Comparison of ENCODE assay signal across 8 cellular contexts in the genomic region with DNA sequence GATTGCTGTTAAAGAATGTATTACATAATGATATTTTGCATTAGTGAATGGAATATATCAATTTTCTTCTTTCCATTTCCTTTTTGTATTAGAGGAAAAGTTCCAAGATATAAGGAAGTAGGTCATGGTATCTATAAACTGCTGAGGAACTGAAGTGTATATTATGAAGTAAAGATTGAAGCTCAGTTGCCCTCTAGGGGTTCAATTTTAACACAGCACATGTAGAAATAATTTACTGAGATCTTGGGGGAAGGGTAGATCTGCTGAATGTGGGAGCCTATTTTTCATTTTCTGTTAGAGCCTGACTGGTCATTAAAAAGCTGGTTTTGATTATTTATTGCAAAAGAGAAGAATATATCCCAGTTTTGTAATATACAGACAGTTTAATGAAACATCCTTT. TPM values are rescaled to one million over a fixed set of nuclear protein-coding genes. Genes with fewer than 3 reads are reported as not detected.
DNase-seq lines count a peak whose midpoint lies in the region; ATAC-seq and TF ChIP-seq lines count a peak whose summit lies in the region.

No MANE protein-coding gene starts in this region.

- CTCF ChIA-PET in GM10248 (lab: Yijun Ruan, JAX) (interaction anchor here (1.0 to 3.7 kb wide), 7 partner anchors 9 to 779 kb away, joined by 3 to 19 read pairs (median 3); no protein-coding TSS in a partner anchor), WTC11 (lab: Charles Lee) (interaction anchor here (1.0 to 2.1 kb wide), 3 partner anchors 21 to 574 kb away, joined by 3 to 8 read pairs (median 6); partner anchors contain the start of gene EOMES)

- H3K4me1 Mint-ChIP-seq in WTC11 = peaks cover 15% of the 10 kb centered on the region
- H3K4me1 Mint-ChIP-seq in stimulated activated naive B cell treated with anti-CD40 and anti-IgM and Interleukin-4, amounts not matched to agents 10 μg/mL and 1 μg/mL and 100 μg/mL, for 72 hours = peaks cover 2 to 6% of the 10 kb centered on the region in 2 donors

- H3K4me3 Mint-ChIP-seq in WTC11 = no peak overlapping the region
- H3K4me3 Mint-ChIP-seq in stimulated activated naive B cell treated with anti-CD40 and anti-IgM and Interleukin-4, amounts not matched to agents 10 μg/mL and 1 μg/mL and 100 μg/mL, for 72 hours = no peak overlapping the region

- intact Hi-C loops in left cardiac atrium (cut with DNase I) = no loop called here

- TF ChIP-seq CTCF in 22Rv1 (IDR thresholded peaks at IDR 0.05) (peak; percentile 68), GM10248 (IDR thresholded peaks at IDR 0.05; ENCODE audit: control extremely low read depth, extremely low read depth, low read depth, missing control alignments) (peak; percentile 46), WTC11 (IDR thresholded peaks at IDR 0.05) (no peak; the same call in 1 of the 2 replicates)

- peaks cover 15% of the 10 kb centered on the region for H3K36me3 Mint-ChIP-seq in WTC11
- peaks cover 8 to 13% of the 10 kb centered on the region in 2 donors for H3K36me3 Mint-ChIP-seq in stimulated activated naive B cell treated with anti-CD40 and anti-IgM and Interleukin-4, amounts not matched to agents 10 μg/mL and 1 μg/mL and 100 μg/mL, for 72 hours

- ATAC-seq in WTC11 = peak; percentile 58; the same call in 1 of the 2 replicates
- peak; percentile 75 to 78 for ATAC-seq in left cardiac atrium
- peak; percentile 58 to 74 for ATAC-seq in stimulated activated naive B cell treated with anti-CD40 and anti-IgM and Interleukin-4, amounts not matched to agents 10 μg/mL and 1 μg/mL and 100 μg/mL, for 72 hours (replicated peaks)

- no peaks in the 10 kb centered on the region for H3K27me3 Mint-ChIP-seq in WTC11 (ENCODE audit: low read depth)
- H3K27me3 Mint-ChIP-seq in stimulated activated naive B cell treated with anti-CD40 and anti-IgM and Interleukin-4, amounts not matched to agents 10 μg/mL and 1 μg/mL and 100 μg/mL, for 72 hours = no peaks in the 10 kb centered on the region

- no peak overlapping the region for H3K27ac ChIP-seq in 22Rv1

- POLR2A ChIA-PET in GM10248 (lab: Yijun Ruan, JAX) = no interaction called here
- POLR2A ChIA-PET in WTC11 (lab: Charles Lee) = no interaction called here

- peak; percentile 15 for DNase-seq in GM10248 (ENCODE audit: extremely low spot score)
- DNase-seq in HCEC 1CT = peak; percentile 64
- DNase-seq in LoVo (ENCODE audit: low spot score) = peak; percentile 42
- DNase-seq in WTC11 (ENCODE audit: low spot score) = no peak
- DNase-seq in left cardiac atrium = no peak
- no peak for DNase-seq in stimulated activated naive B cell treated with anti-CD40 and anti-IgM and Interleukin-4, amounts not matched to agents 10 μg/mL and 1 μg/mL and 100 μg/mL, for 72 hours
- no peak for DNase-seq in activated CD4-positive, alpha-beta T cell treated with anti-CD3 and anti-CD28 coated beads for 48 hours

- H3K9me3 Mint-ChIP-seq in WTC11 = peaks cover 10% of the 10 kb centered on the region
- H3K9me3 Mint-ChIP-seq in stimulated activated naive B cell treated with anti-CD40 and anti-IgM and Interleukin-4, amounts not matched to agents 10 μg/mL and 1 μg/mL and 100 μg/mL, for 72 hours = no peaks in the 10 kb centered on the region

- H3K27ac Mint-ChIP-seq in WTC11 = no peak overlapping the region
- no peak overlapping the region for H3K27ac Mint-ChIP-seq in stimulated activated naive B cell treated with anti-CD40 and anti-IgM and Interleukin-4, amounts not matched to agents 10 μg/mL and 1 μg/mL and 100 μg/mL, for 72 hours

TF ChIP-seq in WTC11, 78 proteins besides CTCF, POLR2A, EP300 and RAD21:
- TF ChIP-seq GRHL2 (CRISPR knock-in tag; IDR thresholded peaks at IDR 0.05; ENCODE audit: insufficient replicate concordance, severe bottlenecking) = no peak
- TF ChIP-seq PRDM15 (CRISPR knock-in tag; IDR thresholded peaks at IDR 0.05) = no peak
- no peak for TF ChIP-seq TP53 (CRISPR knock-in tag; IDR thresholded peaks at IDR 0.05)
- TF ChIP-seq ZNF532 (CRISPR knock-in tag; IDR thresholded peaks at IDR 0.05; ENCODE audit: borderline replicate concordance) = no peak
TF ChIP-seq in WTC11: peak in this region for 0.

RNA-seq across cellular contexts. Expression of gene CMC1, which starts 45.2 kb away (rescaled TPM):
- total RNA-seq in WTC11 (2021) (25.3 to 29.6 TPM (median 26.4 TPM) in 3 replicates), left cardiac atrium (10 to 100 TPM; 28.6 to 32.0 TPM)

Comparison
In these comparisons a context has a peak if more than half of its experiments do, and no peak if none do; other contexts are left out.
1. DNase-seq: peak in GM10248 (single experiment), HCEC 1CT (single experiment) and LoVo (single experiment); none in WTC11 (single experiment), left cardiac atrium (single experiment), stimulated activated naive B cell treated with anti-CD40 and anti-IgM and Interleukin-4, amounts not matched to agents 10 μg/mL and 1 μg/mL and 100 μg/mL, for 72 hours (single experiment) and activated CD4-positive, alpha-beta T cell treated with anti-CD3 and anti-CD28 coated beads for 48 hours (single experiment).
2. Peak in every context shown above with its lines, with median percentiles within 50 percentile points of each other: ATAC-seq.